21 cellular contexts compared by ENCODE assay signal in the genomic region with DNA sequence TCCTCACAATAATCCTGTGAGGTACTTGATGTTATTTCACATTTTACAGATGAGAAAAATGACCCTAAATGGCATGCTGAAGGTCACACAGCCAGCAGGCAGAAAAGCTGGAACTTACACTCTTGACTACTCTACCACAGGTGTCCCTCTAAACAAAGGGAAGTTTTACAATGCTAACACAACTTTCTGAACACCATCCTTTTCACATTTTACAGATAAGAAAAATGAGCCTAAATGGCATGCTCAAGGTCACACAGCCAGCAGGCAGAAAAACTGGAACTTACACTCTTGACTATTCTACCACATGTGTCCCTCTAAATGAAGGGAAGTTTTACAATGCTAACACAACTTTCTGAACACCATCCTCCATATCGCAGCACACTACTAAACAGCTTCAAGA. TPM values are rescaled to one million over a fixed set of nuclear protein-coding genes. Genes with fewer than 3 reads are reported as not detected.
A peak's percentile ranks its signal among the peaks of the same experiment; 100 is the strongest.
DNase-seq lines count a peak whose midpoint lies in the region; ATAC-seq and TF ChIP-seq lines count a peak whose summit lies in the region.
"Had no signal": no experiment of that assay in that cellular context is flagged by ENCODE, and none has a peak within 500 bp of the region (broad histone marks: within the 10 kb centered on the region; RNA-seq: fewer than 3 reads in every experiment).

No MANE protein-coding gene starts in this region.

- no peaks in the 10 kb centered on the region for H4K20me1 ChIP-seq in neural progenitor cell (ENCODE audit: low read depth)

- CTCF ChIA-PET in HEK293 (lab: Yijun Ruan, JAX): interaction anchor here (0.6 kb wide), 1 partner anchor 87 kb away, joined by 4 read pairs; no protein-coding TSS in a partner anchor

- H3K36me3 ChIP-seq in HEK293 (ENCODE audit: control insufficient read depth in 2 of 2, insufficient read depth in 1 of 2, low read length in 2 of 2) (peaks cover 0 to 22% of the 10 kb centered on the region in 2 experiments; a peak in 1 of 3 replicates), neural progenitor cell (peaks cover 5% of the 10 kb centered on the region), vagina (no peaks in the 10 kb centered on the region)

- TF ChIP-seq CTCF in HEK293 (tag by site-specific recombination; IDR thresholded peaks at IDR 0.05) (no peak), neural progenitor cell (IDR thresholded peaks at IDR 0.05) (no peak), vagina (IDR thresholded peaks at IDR 0.05) (no peak)

- no peak overlapping the region for H3K9ac ChIP-seq in neural progenitor cell

- H3F3A ChIP-seq in neural progenitor cell (ENCODE audit: low read depth): no peaks in the 10 kb centered on the region

- H3K27ac Mint-ChIP-seq in neural progenitor cell: peak overlapping the region; percentile 17

- H3K9me3 ChIP-seq in HEK293 (ENCODE audit: control insufficient read depth, insufficient read depth, low read depth, low read length) (no peaks in the 10 kb centered on the region), neural progenitor cell (ENCODE audit: low read depth) (no peaks in the 10 kb centered on the region), vagina (no peaks in the 10 kb centered on the region)

- ATAC-seq in Right ventricle myocardium inferior (no peak), left cardiac atrium (no peak)
- ATAC-seq: HCT116 had no signal

- no peak overlapping the region for H2AFZ ChIP-seq in neural progenitor cell (replicated peaks)

- H3K4me3 Mint-ChIP-seq in neural progenitor cell: no peak overlapping the region
- H3K4me3 Mint-ChIP-seq: IgD-negative memory B cell had no signal

- no peak overlapping the region for H3K4me2 ChIP-seq in neural progenitor cell

- H3K9me3 Mint-ChIP-seq in neural progenitor cell: no peaks in the 10 kb centered on the region

- H3K4me1 ChIP-seq in HEK293 (ENCODE audit: control insufficient read depth, insufficient read depth, low read length): peaks cover 8% of the 10 kb centered on the region; the same call in 1 of the 2 replicates
- no peaks in the 10 kb centered on the region for H3K4me1 ChIP-seq in neural progenitor cell
- H3K4me1 ChIP-seq in vagina: peaks cover 28% of the 10 kb centered on the region

- intact Hi-C loops in Right ventricle myocardium inferior (cut with DNase I): no loop called here
- intact Hi-C loops in left cardiac atrium (cut with DNase I): no loop called here
- intact Hi-C loops in vagina (cut with DNase I): no loop called here

- H3K4me3 ChIP-seq in HEK293 (ENCODE audit: low read depth, low read length) (no peak overlapping the region), neural progenitor cell (no peak overlapping the region), vagina (no peak overlapping the region)

- TF ChIP-seq POLR2A in vagina (IDR thresholded peaks at IDR 0.05): no peak

- H3K27me3 ChIP-seq in neural progenitor cell (no peaks in the 10 kb centered on the region), vagina (no peaks in the 10 kb centered on the region)

- peaks cover 3% of the 10 kb centered on the region for H3K27me3 Mint-ChIP-seq in neural progenitor cell (ENCODE audit: insufficient read depth, low read depth)
- H3K27me3 Mint-ChIP-seq: IgD-negative memory B cell had no signal

- DNase-seq in Right ventricle myocardium inferior (ENCODE audit: missing footprints) (peak; percentile 0), left cardiac atrium (no peak), neural progenitor cell (ENCODE audit: low spot score) (no peak), vagina (ENCODE audit: extremely low spot score in 2 of 2) (no peak), NCI-H2107 treated with DMSO at 0.1 percent for 48 hours (lab: John Stamatoyannopoulos, UW; ENCODE audit: unreplicated experiment) (no peak)
- DNase-seq in activated CD4-positive, alpha-beta T cell treated with anti-CD3 and anti-CD28 coated beads, Interleukin-2, amount 50 U/mL, for 4 hours: no peak
- DNase-seq: 8988T, AML-193, EL, GF-D8, GOT3, Karpas-422, NCI-H1417, NCI-H1694 treated with DMSO at 0.1 percent for 48 hours, NCI-H2081 treated with DMSO at 0.1 percent for 48 hours, NCI-H446, NCI-H526 had no signal

- POLR2A ChIA-PET in HEK293 (lab: Yijun Ruan, JAX): no interaction called here

- H3K4me1 Mint-ChIP-seq in neural progenitor cell: no peaks in the 10 kb centered on the region

- H3K27ac ChIP-seq in HEK293 (ENCODE audit: extremely low read depth, low read depth, low read length) (no peak overlapping the region), neural progenitor cell (no peak overlapping the region), vagina (peak overlapping the region; percentile 78)
- H3K27ac ChIP-seq: C4-2B had no signal

- peaks cover 85% of the 10 kb centered on the region for H3K79me2 ChIP-seq in neural progenitor cell (ENCODE audit: low read depth)

- H3K36me3 Mint-ChIP-seq in neural progenitor cell: peaks cover 39% of the 10 kb centered on the region

TF ChIP-seq in HEK293, 187 proteins besides CTCF, POLR2A, EP300 and RAD21:
- TF ChIP-seq, protein P1, sequence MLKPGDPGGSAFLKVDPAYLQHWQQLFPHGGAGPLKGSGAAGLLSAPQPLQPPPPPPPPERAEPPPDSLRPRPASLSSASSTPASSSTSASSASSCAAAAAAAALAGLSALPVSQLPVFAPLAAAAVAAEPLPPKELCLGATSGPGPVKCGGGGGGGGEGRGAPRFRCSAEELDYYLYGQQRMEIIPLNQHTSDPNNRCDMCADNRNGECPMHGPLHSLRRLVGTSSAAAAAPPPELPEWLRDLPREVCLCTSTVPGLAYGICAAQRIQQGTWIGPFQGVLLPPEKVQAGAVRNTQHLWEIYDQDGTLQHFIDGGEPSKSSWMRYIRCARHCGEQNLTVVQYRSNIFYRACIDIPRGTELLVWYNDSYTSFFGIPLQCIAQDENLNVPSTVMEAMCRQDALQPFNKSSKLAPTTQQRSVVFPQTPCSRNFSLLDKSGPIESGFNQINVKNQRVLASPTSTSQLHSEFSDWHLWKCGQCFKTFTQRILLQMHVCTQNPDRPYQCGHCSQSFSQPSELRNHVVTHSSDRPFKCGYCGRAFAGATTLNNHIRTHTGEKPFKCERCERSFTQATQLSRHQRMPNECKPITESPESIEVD (tag by site-specific recombination; IDR thresholded peaks at IDR 0.05): 0 out of 2 replicates have a peak, but pooled peaks have one; percentile 37
- TF ChIP-seq ZNF621 (tag by site-specific recombination; IDR thresholded peaks at IDR 0.05): no peak
TF ChIP-seq in HEK293: peak in this region for 1.

RNA-seq across cellular contexts. Expression of gene TMCC1, which starts 35.6 kb away (rescaled TPM):
- total RNA-seq in Right ventricle myocardium inferior (29.1 TPM), left cardiac atrium (10 to 100 TPM; 30.0 to 34.2 TPM), neural progenitor cell (ENCODE audit: low replicate concordance) (26.2 and 29.8 TPM in 2 replicates), vagina (16.7 TPM)
